ENCODE assay signal across 11 cellular contexts in the genomic region with DNA sequence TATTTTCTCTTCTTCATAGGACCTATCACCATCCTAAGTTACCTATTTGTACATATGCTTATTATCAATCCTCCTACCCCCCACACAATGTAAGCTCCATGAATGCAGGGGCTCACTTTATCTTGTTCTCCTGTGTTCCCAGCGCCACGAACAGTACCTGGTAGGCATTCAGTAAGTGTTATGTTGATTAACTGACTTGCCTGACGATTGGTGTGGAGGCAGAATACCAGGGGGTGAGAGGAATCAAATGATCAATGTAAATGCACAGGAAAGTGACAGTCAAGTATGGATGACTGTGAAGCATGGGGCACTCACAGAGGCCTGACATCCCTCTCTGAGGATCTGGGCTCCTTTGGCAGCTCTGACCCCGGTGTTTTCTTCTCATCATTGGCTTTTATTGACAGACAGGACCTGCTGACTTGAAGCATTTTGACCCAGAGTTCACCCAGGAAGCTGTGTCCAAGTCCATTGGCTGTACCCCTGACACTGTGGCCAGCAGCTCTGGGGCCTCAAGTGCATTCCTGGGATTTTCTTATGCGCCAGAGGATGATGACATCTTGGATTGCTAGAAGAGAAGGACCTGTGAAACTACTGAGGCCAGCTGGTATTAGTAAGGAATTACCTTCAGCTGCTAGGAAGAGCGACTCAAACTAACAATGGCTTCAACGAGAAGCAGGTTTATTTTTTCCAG. TPM values are rescaled to one million over a fixed set of nuclear protein-coding genes. Genes with fewer than 3 reads are reported as not detected.
A peak's percentile ranks its signal among the peaks of the same experiment; 100 is the strongest.
DNase-seq lines count a peak whose midpoint lies in the region; ATAC-seq, FAIRE-seq and TF ChIP-seq lines count a peak whose summit lies in the region.
"Had no signal": no experiment of that assay in that cellular context is flagged by ENCODE, and none has a peak within 500 bp of the region (broad histone marks: within the 10 kb centered on the region; RNA-seq: fewer than 3 reads in every experiment).

No MANE protein-coding gene starts in this region.

- no peak for FAIRE-seq in astrocyte (lab: Jason Lieb, UNC)
- FAIRE-seq: kidney had no signal

- H3K4me1 ChIP-seq in astrocyte (ENCODE audit: insufficient read depth, low read length) = peaks cover 10% of the 10 kb centered on the region
- H3K4me1 ChIP-seq in subcutaneous abdominal adipose tissue (ENCODE audit: control insufficient read depth in 5 of 5, insufficient read depth in 5 of 5, low read length in 5 of 5) = peaks cover 0 to 40% (median 35%) of the 10 kb centered on the region in 5 donors

- no peaks in the 10 kb centered on the region for H3K36me3 Mint-ChIP-seq in HFFc6 (ENCODE audit: low read depth)
- no peaks in the 10 kb centered on the region for H3K36me3 Mint-ChIP-seq in astrocyte (ENCODE audit: low read depth, unreplicated experiment)

- H2AFZ ChIP-seq in astrocyte (ENCODE audit: low read depth, low read length) = no peak overlapping the region

- no peak overlapping the region for H3K4me3 ChIP-seq in astrocyte (ENCODE audit: insufficient read depth, low read depth, low read length)
- no peak overlapping the region for H3K4me3 ChIP-seq in kidney epithelial cell (ENCODE audit: low read depth, low read length)
- no peak overlapping the region for H3K4me3 ChIP-seq in subcutaneous abdominal adipose tissue (ENCODE audit: low read depth in 1 of 5, low read length in 5 of 5)

- H3K27me3 Mint-ChIP-seq in HFFc6 (ENCODE audit: insufficient read depth) (peaks cover 4% of the 10 kb centered on the region), astrocyte (ENCODE audit: low read depth, unreplicated experiment) (peaks cover 5% of the 10 kb centered on the region)
- H3K27me3 Mint-ChIP-seq: stimulated activated naive CD8-positive, alpha-beta T cell treated with anti-CD3 and anti-CD28 coated beads, Interleukin-15, amount 100 ng/mL, for 72 hours had no signal

- peak overlapping the region; percentile 0 for H3K4me2 ChIP-seq in astrocyte (ENCODE audit: low read length)

- no peaks in the 10 kb centered on the region for H3K36me3 ChIP-seq in astrocyte (ENCODE audit: insufficient read depth, low read length)
- H3K36me3 ChIP-seq in kidney epithelial cell (ENCODE audit: control insufficient read depth, insufficient read depth, low read length) = no peaks in the 10 kb centered on the region
- H3K36me3 ChIP-seq in subcutaneous abdominal adipose tissue (ENCODE audit: control insufficient read depth in 5 of 5, insufficient read depth in 5 of 5, low read length in 5 of 5) = peaks cover 0 to 2% (median 0%) of the 10 kb centered on the region in 5 donors

- DNase-seq in HFFc6 = peak; percentile 42
- peak; percentile 82 for DNase-seq in astrocyte (ENCODE audit: low read depth)
- DNase-seq in kidney epithelial cell (ENCODE audit: low read depth) = peak; percentile 19
- DNase-seq in NCI-H748 treated with DMSO at 0.1 percent for 48 hours (lab: John Stamatoyannopoulos, UW) = no peak
- DNase-seq in middle frontal gyrus (ENCODE audit: extremely low spot score, low spot score) = no peak
- DNase-seq: stimulated activated CD4-positive, alpha-beta T cell treated with anti-CD3 and anti-CD28 coated beads, Interleukin-2, amount 100 ng/mL, for 48 hours; stimulated activated naive CD8-positive, alpha-beta T cell treated with anti-CD3 and anti-CD28 coated beads, Interleukin-15, amount 100 ng/mL, for 72 hours had no signal

- H3K9ac ChIP-seq in astrocyte (ENCODE audit: low read length) (no peak overlapping the region), subcutaneous abdominal adipose tissue (ENCODE audit: low read length in 5 of 5) (no peak overlapping the region)

- no peak overlapping the region for H3K27ac ChIP-seq in astrocyte (ENCODE audit: low read depth, low read length)
- H3K27ac ChIP-seq in subcutaneous abdominal adipose tissue (ENCODE audit: low read depth, low read length) = peak overlapping the region; percentile 62
- H3K27ac ChIP-seq: epithelial cell of prostate had no signal

- H3K9me3 ChIP-seq in astrocyte (ENCODE audit: insufficient read depth, low read depth, low read length) (no peaks in the 10 kb centered on the region), subcutaneous abdominal adipose tissue (ENCODE audit: control insufficient read depth in 5 of 5, low read length in 5 of 5) (no peaks in the 10 kb centered on the region)

- H3K27ac Mint-ChIP-seq in HFFc6 (peak overlapping the region; percentile 46), astrocyte (ENCODE audit: unreplicated experiment) (peak overlapping the region; percentile 62)
- H3K27ac Mint-ChIP-seq: stimulated activated naive CD8-positive, alpha-beta T cell treated with anti-CD3 and anti-CD28 coated beads, Interleukin-15, amount 100 ng/mL, for 72 hours had no signal

- no peaks in the 10 kb centered on the region for H4K20me1 ChIP-seq in astrocyte (ENCODE audit: insufficient read depth, low read length)

- no peak for ATAC-seq in GM19035 (IDR thresholded peaks at IDR 0.05; ENCODE audit: unreplicated experiment)
- ATAC-seq: stimulated activated naive CD8-positive, alpha-beta T cell treated with anti-CD3 and anti-CD28 coated beads, Interleukin-15, amount 100 ng/mL, for 72 hours had no signal

- H3K4me1 Mint-ChIP-seq in HFFc6 (ENCODE audit: low read depth) (peaks cover 22% of the 10 kb centered on the region), astrocyte (ENCODE audit: low read depth, unreplicated experiment) (peaks cover 18% of the 10 kb centered on the region)
- H3K4me1 Mint-ChIP-seq: stimulated activated naive CD8-positive, alpha-beta T cell treated with anti-CD3 and anti-CD28 coated beads, Interleukin-15, amount 100 ng/mL, for 72 hours had no signal

- H3K27me3 ChIP-seq in astrocyte (ENCODE audit: insufficient read depth, low read length) = peaks cover 3% of the 10 kb centered on the region
- no peaks in the 10 kb centered on the region for H3K27me3 ChIP-seq in kidney epithelial cell (ENCODE audit: control insufficient read depth, insufficient read depth, low read length)
- no peaks in the 10 kb centered on the region for H3K27me3 ChIP-seq in subcutaneous abdominal adipose tissue (ENCODE audit: control insufficient read depth in 5 of 5, insufficient read depth in 4 of 5, low read length in 5 of 5)

- H3K9me3 Mint-ChIP-seq in HFFc6 (no peaks in the 10 kb centered on the region), astrocyte (ENCODE audit: unreplicated experiment) (no peaks in the 10 kb centered on the region)
- H3K9me3 Mint-ChIP-seq: stimulated activated naive CD8-positive, alpha-beta T cell treated with anti-CD3 and anti-CD28 coated beads, Interleukin-15, amount 100 ng/mL, for 72 hours had no signal

- H3K79me2 ChIP-seq in astrocyte (ENCODE audit: insufficient read depth, low read length) = no peaks in the 10 kb centered on the region

- TF ChIP-seq CTCF in HFFc6 (IDR thresholded peaks at IDR 0.05) (no peak), astrocyte (IDR thresholded peaks at IDR 0.05; ENCODE audit: insufficient read depth, low read depth, low read length) (no peak), kidney epithelial cell (IDR thresholded peaks at IDR 0.05; ENCODE audit: insufficient read depth, low read length, poor library complexity, severe bottlenecking) (no peak)

- H3K4me3 Mint-ChIP-seq in HFFc6 (no peak overlapping the region), astrocyte (ENCODE audit: unreplicated experiment) (no peak overlapping the region)
- H3K4me3 Mint-ChIP-seq: stimulated activated naive CD8-positive, alpha-beta T cell treated with anti-CD3 and anti-CD28 coated beads, Interleukin-15, amount 100 ng/mL, for 72 hours had no signal

RNA-seq across cellular contexts. Expression of a gene that starts 6.1 kb away (rescaled TPM):
- 10 to 100 TPM; 29.1 to 37.9 (median 35.2) TPM for total RNA-seq in HFFc6 (2021; fragmentation: NEBNext Ultra II Directional; extraction: Animal tissue kit (Norgen Biotek cat#: 25700))
- total RNA-seq in astrocyte = 27.0 and 34.8 TPM in 2 replicates
- 29.7 and 35.4 TPM in 2 replicates for total RNA-seq in kidney epithelial cell

RNA-seq across cellular contexts. Expression of a gene that starts 25.8 kb away (rescaled TPM):
- total RNA-seq in HFFc6 (2021; fragmentation: NEBNext Ultra II Directional; extraction: Animal tissue kit (Norgen Biotek cat#: 25700)) = under 1 TPM in 1 of 6 experiments, not detected in 5; 0.09 TPM
- total RNA-seq in astrocyte = 0.64 and 1.0 TPM in 2 replicates
- 0.54 and 1.2 TPM in 2 replicates for total RNA-seq in kidney epithelial cell

Comparison
In these comparisons a context has a peak if more than half of its experiments do, and no peak if none do; other contexts are left out.
1. DNase-seq: peak in HFFc6 (single experiment), astrocyte (single experiment) and kidney epithelial cell (single experiment); none in NCI-H748 treated with DMSO at 0.1 percent for 48 hours (single experiment) and middle frontal gyrus (single experiment).